ENCODE assay signal across 16 cellular contexts in genomic region chr17:79003661-79004411, GRCh38. TPM values are rescaled to one million over a fixed set of nuclear protein-coding genes. Genes with fewer than 3 reads are reported as not detected.
A peak's percentile ranks its signal among the peaks of the same experiment; 100 is the strongest.
DNase-seq lines count a peak whose midpoint lies in the region; ATAC-seq, FAIRE-seq and TF ChIP-seq lines count a peak whose summit lies in the region.
"Had no signal": no experiment of that assay in that cellular context is flagged by ENCODE, and none has a peak within 500 bp of the region (broad histone marks: within the 10 kb centered on the region; RNA-seq: fewer than 3 reads in every experiment).

No MANE protein-coding gene starts in this region.

- peak; percentile 34 for DNase-seq in D341Med (ENCODE audit: low spot score)
- DNase-seq in H1 (ENCODE audit: low read depth in 1 of 2, low spot score in 2 of 2) = no peak
- DNase-seq in ovary = peak in 4 of 5 donors; percentile 6 to 30 (median 10)
- no peak for DNase-seq in activated T-helper 2 cell treated with anti-CD3 and anti-CD28 coated beads, Interferon-gamma antibody, Interleukin-2, Interleukin-4, amounts not matched to agents 10 μg/mL and 5 μg/mL and 100 μg/mL, durations not matched to agents 14 hours and 24 hours and 36 hours (ENCODE audit: low spot score)
- no peak for DNase-seq in HFFc6
- DNase-seq: activated gamma-delta T cell treated with Interleukin-2 at 50 U/mL for 16 hours, DMS153, immature natural killer cell, NCI-H82, retina, WERI-Rb-1 had no signal

- H4K91ac ChIP-seq in H1 (replicated peaks; ENCODE audit: insufficient read length, low read length) = no peak overlapping the region

- peaks cover 4 to 7% of the 10 kb centered on the region in 2 experiments; a peak in 1 of 4 replicates for H3K79me2 ChIP-seq in H1 (ENCODE audit: control insufficient read depth in 1 of 2, insufficient read depth in 2 of 2, low read length in 2 of 2)

- POLR2A ChIA-PET in H1 (lab: Charles Lee; ENCODE audit: partially characterized antibody) = no interaction called here

- no peak overlapping the region for H2AFZ ChIP-seq in H1 (ENCODE audit: low read length)

- peaks cover 57 to 71% of the 10 kb centered on the region in 2 experiments for H4K20me1 ChIP-seq in H1 (replicated peaks in 1 of 2; ENCODE audit: control insufficient read depth in 1 of 2, insufficient read depth in 2 of 2, low read length in 2 of 2)

- no peak overlapping the region for H2BK5ac ChIP-seq in H1 (ENCODE audit: low read depth, low read length)

- H3K79me1 ChIP-seq in H1 (ENCODE audit: low read depth, low read length) = peaks cover 19% of the 10 kb centered on the region

- WGBS in H1 (ENCODE audit: extremely low coverage in 1 of 2, insufficient coverage in 1 of 2, insufficient read length in 1 of 2, insufficient replicate concordance in 2 of 2, low coverage in 1 of 2, low lambda C conversion rate in 2 of 2, missing lambda C conversion rate in 1 of 2), 2 experiments = 62% methylated on average over 3 of the region's 3 CpGs; no CpG with 5 or more reads in 1 of the 2 experiments
- 0 to 96% (median 72%) methylated on average over 1 to 3 of the region's 3 CpGs for WGBS in ovary, 3 donors

- H3K4me1 Mint-ChIP-seq in activated T-helper 2 cell treated with anti-CD3 and anti-CD28 coated beads, Interferon-gamma antibody, Interleukin-2, Interleukin-4, amounts not matched to agents 10 μg/mL and 5 μg/mL and 100 μg/mL, durations not matched to agents 14 hours and 24 hours and 36 hours (ENCODE audit: low read depth) = peaks cover 32% of the 10 kb centered on the region
- peaks cover 22% of the 10 kb centered on the region for H3K4me1 Mint-ChIP-seq in HFFc6 (ENCODE audit: low read depth)

- TF ChIP-seq EP300 in H1 (IDR thresholded peaks at IDR 0.05; ENCODE audit: borderline replicate concordance in 1 of 2, low read depth in 2 of 2, low read length in 2 of 2) (no peak), ovary (IDR thresholded peaks at IDR 0.05) (no peak)

- FAIRE-seq in H1 (lab: Jason Lieb, UNC) = no peak

- H3K27ac Mint-ChIP-seq in activated T-helper 2 cell treated with anti-CD3 and anti-CD28 coated beads, Interferon-gamma antibody, Interleukin-2, Interleukin-4, amounts not matched to agents 10 μg/mL and 5 μg/mL and 100 μg/mL, durations not matched to agents 14 hours and 24 hours and 36 hours = no peak overlapping the region
- H3K27ac Mint-ChIP-seq in HFFc6 = no peak overlapping the region
- H3K27ac Mint-ChIP-seq: dendritic cell treated with granulocyte-macrophage colony-stimulating factor and Interleukin-4, amounts not matched to agents 40 ng/mL and 50 ng/mL, for 4 days had no signal

- no peak overlapping the region for H4K5ac ChIP-seq in H1 (ENCODE audit: insufficient read length, low read depth, low read length)

- no peak overlapping the region for H2BK20ac ChIP-seq in H1 (ENCODE audit: low read length)

- TF ChIP-seq RAD21 in H1 (IDR thresholded peaks at IDR 0.05 in 1 of 2, conservative IDR thresholded peaks at IDR 0.05 in 1 of 2; ENCODE audit: low read depth in 2 of 2, low read length in 2 of 2) = no peak

- peaks cover 70% of the 10 kb centered on the region for H3K27me3 ChIP-seq in HUES48 (ENCODE audit: control insufficient read depth, insufficient read depth, low read length)
- H3K27me3 ChIP-seq in H1 (replicated peaks in 1 of 4; ENCODE audit: control insufficient read depth in 3 of 4, extremely low read depth in 1 of 4, insufficient read depth in 3 of 4, low read length in 3 of 4) = peaks cover 28 to 77% (median 73%) of the 10 kb centered on the region in 4 experiments
- H3K27me3 ChIP-seq in ovary = no peaks in the 10 kb centered on the region

- no peak overlapping the region for H3K18ac ChIP-seq in H1 (ENCODE audit: extremely low read depth, low read length)

- no peak overlapping the region for H2BK120ac ChIP-seq in H1 (replicated peaks; ENCODE audit: low read depth, low read length)

- no peak overlapping the region for H3K4ac ChIP-seq in H1 (replicated peaks; ENCODE audit: insufficient read length, low read depth, low read length)

- CTCF ChIA-PET in H1 (lab: Charles Lee; ENCODE audit: partially characterized antibody) = interaction anchor here (0.9 to 2.0 kb wide), 7 partner anchors 10 to 387 kb away, joined by 3 to 7 read pairs (median 4); no protein-coding TSS in a partner anchor

- TF ChIP-seq CTCF in H1 (IDR thresholded peaks at IDR 0.05; ENCODE audit: control extremely low read depth in 1 of 3, insufficient read depth in 1 of 3, low read depth in 1 of 3, low read length in 3 of 3) (no peak), ovary (IDR thresholded peaks at IDR 0.05) (no peak), HFFc6 (IDR thresholded peaks at IDR 0.05) (no peak)

- ATAC-seq in HG03457 (IDR thresholded peaks at IDR 0.05; ENCODE audit: unreplicated experiment) = no peak

- H3K4me1 ChIP-seq in HUES48 (ENCODE audit: control insufficient read depth, insufficient read depth, low read length) (peaks cover 3% of the 10 kb centered on the region; the same call in 1 of the 2 replicates), H1 (replicated peaks in 1 of 4; ENCODE audit: control insufficient read depth in 3 of 4, insufficient read depth in 4 of 4, low read length in 3 of 4) (peaks cover 0 to 4% (median 2%) of the 10 kb centered on the region in 4 experiments; a peak in 4 of 7 replicates), ovary (ENCODE audit: insufficient read depth) (peaks cover 12% of the 10 kb centered on the region)

- intact Hi-C loops in ovary (cut with DNase I) = no loop called here
- intact Hi-C loops in activated T-helper 2 cell treated with anti-CD3 and anti-CD28 coated beads, Interferon-gamma antibody, Interleukin-2, Interleukin-4, amounts not matched to agents 10 μg/mL and 5 μg/mL and 100 μg/mL, durations not matched to agents 14 hours and 24 hours and 36 hours (cut with micrococcal nuclease) = no loop called here

- H4K8ac ChIP-seq in H1 (ENCODE audit: extremely low read depth, insufficient read depth, low read length) = no peak overlapping the region

- H3K56ac ChIP-seq in H1 (replicated peaks; ENCODE audit: insufficient read length, low read depth, low read length) = no peak overlapping the region

- H2BK15ac ChIP-seq in H1 (ENCODE audit: low read length) = no peak overlapping the region

- H3K4me2 ChIP-seq in H1 (ENCODE audit: insufficient read depth in 1 of 2, low read depth in 2 of 2, low read length in 2 of 2) = no peak overlapping the region

- no peaks in the 10 kb centered on the region for H3K27me3 Mint-ChIP-seq in activated T-helper 2 cell treated with anti-CD3 and anti-CD28 coated beads, Interferon-gamma antibody, Interleukin-2, Interleukin-4, amounts not matched to agents 10 μg/mL and 5 μg/mL and 100 μg/mL, durations not matched to agents 14 hours and 24 hours and 36 hours (ENCODE audit: low read depth)
- H3K27me3 Mint-ChIP-seq in HFFc6 (ENCODE audit: insufficient read depth) = no peaks in the 10 kb centered on the region; the same call in 1 of the 2 replicates
- H3K27me3 Mint-ChIP-seq: dendritic cell treated with granulocyte-macrophage colony-stimulating factor and Interleukin-4, amounts not matched to agents 40 ng/mL and 50 ng/mL, for 4 days had no signal

- H3K27ac ChIP-seq in HUES48 (ENCODE audit: low read depth, low read length) (peak overlapping the region; percentile 35), H1 (ENCODE audit: low read depth, low read length) (no peak overlapping the region), ovary (no peak overlapping the region)
- H3K27ac ChIP-seq: thoracic aorta, WERI-Rb-1 had no signal

- H2BK12ac ChIP-seq in H1 (ENCODE audit: low read depth, low read length) = no peak overlapping the region

- no peaks in the 10 kb centered on the region; the same call in 1 of the 2 replicates for H3K23me2 ChIP-seq in H1 (ENCODE audit: low read depth, low read length)

- H2AK5ac ChIP-seq in H1 (ENCODE audit: low read depth, low read length) = no peak overlapping the region

- no peaks in the 10 kb centered on the region for H3K9me3 Mint-ChIP-seq in activated T-helper 2 cell treated with anti-CD3 and anti-CD28 coated beads, Interferon-gamma antibody, Interleukin-2, Interleukin-4, amounts not matched to agents 10 μg/mL and 5 μg/mL and 100 μg/mL, durations not matched to agents 14 hours and 24 hours and 36 hours
- H3K9me3 Mint-ChIP-seq in HFFc6 = no peaks in the 10 kb centered on the region
- H3K9me3 Mint-ChIP-seq: dendritic cell treated with granulocyte-macrophage colony-stimulating factor and Interleukin-4, amounts not matched to agents 40 ng/mL and 50 ng/mL, for 4 days; immature natural killer cell; neural crest cell had no signal

- H3K23ac ChIP-seq in H1 (ENCODE audit: insufficient read length) = no peak overlapping the region

- H3K4me3 ChIP-seq in HUES48 (ENCODE audit: low read depth, low read length) = no peak overlapping the region
- no peak overlapping the region for H3K4me3 ChIP-seq in H1 (ENCODE audit: extremely low read depth in 1 of 4, insufficient read depth in 2 of 4, low read depth in 3 of 4, low read length in 4 of 4)
- no peak overlapping the region for H3K4me3 ChIP-seq in ovary
- H3K4me3 ChIP-seq: thoracic aorta had no signal

- TF ChIP-seq POLR2A in H1 (IDR thresholded peaks at IDR 0.05; ENCODE audit: control extremely low read depth in 1 of 2, low read depth in 2 of 2, low read length in 2 of 2) (no peak), ovary (IDR thresholded peaks at IDR 0.05) (no peak)

- H3K9me3 ChIP-seq in HUES48 (ENCODE audit: control insufficient read depth, insufficient read depth, low read length) = no peaks in the 10 kb centered on the region
- no peaks in the 10 kb centered on the region for H3K9me3 ChIP-seq in H1 (ENCODE audit: insufficient read depth in 2 of 2, low read depth in 1 of 2, low read length in 1 of 2)
- H3K9me3 ChIP-seq in ovary = no peaks in the 10 kb centered on the region
- H3K9me3 ChIP-seq: thoracic aorta had no signal

- no peak overlapping the region for H3K4me3 Mint-ChIP-seq in activated T-helper 2 cell treated with anti-CD3 and anti-CD28 coated beads, Interferon-gamma antibody, Interleukin-2, Interleukin-4, amounts not matched to agents 10 μg/mL and 5 μg/mL and 100 μg/mL, durations not matched to agents 14 hours and 24 hours and 36 hours (ENCODE audit: low read depth)
- H3K4me3 Mint-ChIP-seq in HFFc6 = no peak overlapping the region
- H3K4me3 Mint-ChIP-seq: dendritic cell treated with granulocyte-macrophage colony-stimulating factor and Interleukin-4, amounts not matched to agents 40 ng/mL and 50 ng/mL, for 4 days; immature natural killer cell; neural crest cell had no signal

- no peak overlapping the region for H3K9ac ChIP-seq in HUES48 (ENCODE audit: low read depth, low read length)
- H3K9ac ChIP-seq in H1 (replicated peaks in 1 of 4; ENCODE audit: extremely low read depth in 1 of 4, low read depth in 3 of 4, low read length in 3 of 4) = no peak overlapping the region

- H3K36me3 ChIP-seq in HUES48 (ENCODE audit: control insufficient read depth, insufficient read depth, low read length) (peaks cover 5% of the 10 kb centered on the region; the same call in 1 of the 2 replicates), H1 (ENCODE audit: control insufficient read depth in 2 of 4, insufficient read depth in 4 of 4, low read length in 3 of 4) (no peaks in the 10 kb centered on the region), ovary (no peaks in the 10 kb centered on the region)
- H3K36me3 ChIP-seq: thoracic aorta had no signal

- no peak overlapping the region for H3K14ac ChIP-seq in H1 (ENCODE audit: insufficient read length)

- peaks cover 49% of the 10 kb centered on the region for H3K36me3 Mint-ChIP-seq in activated T-helper 2 cell treated with anti-CD3 and anti-CD28 coated beads, Interferon-gamma antibody, Interleukin-2, Interleukin-4, amounts not matched to agents 10 μg/mL and 5 μg/mL and 100 μg/mL, durations not matched to agents 14 hours and 24 hours and 36 hours (ENCODE audit: low read depth)
- H3K36me3 Mint-ChIP-seq in HFFc6 (ENCODE audit: low read depth) = peaks cover 19% of the 10 kb centered on the region

RNA-seq across cellular contexts. Expression of gene CANT1, which starts 5.7 kb away (rescaled TPM):
- 30.7 and 32.6 TPM in 2 replicates for total RNA-seq in H1 (2021; fragmentation: NEBNext Ultra II Directional; extraction: Animal tissue kit (Norgen Biotek cat#: 25700))
- polyA plus RNA-seq in H1 (2011; rRNA removed) (23.0 and 28.3 TPM in 2 replicates), ovary (10 to 100 TPM; 18.6 to 33.8 TPM)
- polyA plus RNA-seq in H1 (2011; cell fraction: cytosol; rRNA removed) = 19.0 TPM
- polyA plus RNA-seq in H1 (2011; cell fraction: nucleus; rRNA removed) = 28.5 TPM
- 19.2 to 24.9 TPM (median 22.0 TPM) in 4 replicates for polyA plus RNA-seq in H1 (2012, experiment 1 of 2)
- polyA plus RNA-seq in H1 (2012, experiment 2 of 2) = 28.3 TPM
- polyA plus RNA-seq in H1 (2013, experiment 1 of 2) = 21.6 TPM
- polyA plus RNA-seq in H1 (2013, experiment 2 of 2) = 24.5 TPM
- polyA minus RNA-seq in H1 (2011; rRNA and poly(A)+ RNA removed) = 23.3 and 23.8 TPM in 2 replicates
- polyA minus RNA-seq in H1 (2011; cell fraction: cytosol; rRNA and poly(A)+ RNA removed) = 28.7 TPM
- polyA minus RNA-seq in H1 (2011; cell fraction: nucleus; rRNA and poly(A)+ RNA removed) = 13.1 TPM
- total RNA-seq in ovary = 10 to 100 TPM; 20.4 to 48.8 (median 34.3) TPM
- 55.8 and 71.8 TPM in 2 replicates for total RNA-seq in activated T-helper 2 cell treated with anti-CD3 and anti-CD28 coated beads, Interferon-gamma antibody, Interleukin-2, Interleukin-4, amounts not matched to agents 10 μg/mL and 5 μg/mL and 100 μg/mL, durations not matched to agents 14 hours and 24 hours and 36 hours
- total RNA-seq in HFFc6 (2021; fragmentation: NEBNext Ultra II Directional; extraction: Animal tissue kit (Norgen Biotek cat#: 25700)) = 100 to 1,000 TPM in 2 of 6 experiments, 10 to 100 TPM in 4; 84.2 to 103 (median 92.4) TPM

RNA-seq across cellular contexts. Expression of gene C1QTNF1, which starts 20.1 kb away (rescaled TPM):
- total RNA-seq in H1 (2021; fragmentation: NEBNext Ultra II Directional; extraction: Animal tissue kit (Norgen Biotek cat#: 25700)) = 2.5 and 3.5 TPM in 2 replicates
- 1.5 and 2.1 TPM in 2 replicates for polyA plus RNA-seq in H1 (2011; rRNA removed)
- 1.1 TPM for polyA plus RNA-seq in H1 (2011; cell fraction: cytosol; rRNA removed)
- polyA plus RNA-seq in H1 (2011; cell fraction: nucleus; rRNA removed) = 1.8 TPM
- 1.4 to 2.4 TPM (median 1.9 TPM) in 4 replicates for polyA plus RNA-seq in H1 (2012, experiment 1 of 2)
- polyA plus RNA-seq in H1 (2012, experiment 2 of 2) = 2.1 TPM
- polyA plus RNA-seq in H1 (2013, experiment 1 of 2) = 0.83 TPM
- 0.87 TPM for polyA plus RNA-seq in H1 (2013, experiment 2 of 2)
- 0.44 and 0.49 TPM in 2 replicates for polyA minus RNA-seq in H1 (2011; rRNA and poly(A)+ RNA removed)
- polyA minus RNA-seq in H1 (2011; cell fraction: cytosol; rRNA and poly(A)+ RNA removed) = 0.95 TPM
- 1.3 TPM for polyA minus RNA-seq in H1 (2011; cell fraction: nucleus; rRNA and poly(A)+ RNA removed)
- total RNA-seq in ovary = 10 to 100 TPM; 41.1 to 85.9 (median 53.5) TPM
- polyA plus RNA-seq in ovary = 10 to 100 TPM; 17.9 to 69.4 TPM
- total RNA-seq in activated T-helper 2 cell treated with anti-CD3 and anti-CD28 coated beads, Interferon-gamma antibody, Interleukin-2, Interleukin-4, amounts not matched to agents 10 μg/mL and 5 μg/mL and 100 μg/mL, durations not matched to agents 14 hours and 24 hours and 36 hours = not detected in 2 replicates
- 10 to 100 TPM in 2 of 6 experiments, 1 to 10 TPM in 4; 8.0 to 15.0 (median 8.6) TPM for total RNA-seq in HFFc6 (2021; fragmentation: NEBNext Ultra II Directional; extraction: Animal tissue kit (Norgen Biotek cat#: 25700))
- polyA plus RNA-seq: immature natural killer cell had no signal

RNA-seq across cellular contexts. Expression of gene LGALS3BP, which starts 24.1 kb away (rescaled TPM):
- total RNA-seq in H1 (2021; fragmentation: NEBNext Ultra II Directional; extraction: Animal tissue kit (Norgen Biotek cat#: 25700)) = 53.8 and 56.1 TPM in 2 replicates
- polyA plus RNA-seq in H1 (2011; rRNA removed) (61.6 and 87.5 TPM in 2 replicates), ovary (100 to 1,000 TPM; 214 to 251 TPM)
- 27.3 TPM for polyA plus RNA-seq in H1 (2011; cell fraction: cytosol; rRNA removed)
- polyA plus RNA-seq in H1 (2011; cell fraction: nucleus; rRNA removed) = 94.7 TPM
- polyA plus RNA-seq in H1 (2012, experiment 1 of 2) = 60.4 to 89.3 TPM (median 80.4 TPM) in 4 replicates
- polyA plus RNA-seq in H1 (2012, experiment 2 of 2) = 91.4 TPM
- 75.5 TPM for polyA plus RNA-seq in H1 (2013, experiment 1 of 2)
- 60.2 TPM for polyA plus RNA-seq in H1 (2013, experiment 2 of 2)
- 39.2 and 40.3 TPM in 2 replicates for polyA minus RNA-seq in H1 (2011; rRNA and poly(A)+ RNA removed)
- polyA minus RNA-seq in H1 (2011; cell fraction: cytosol; rRNA and poly(A)+ RNA removed) = 57.8 TPM
- 38.8 TPM for polyA minus RNA-seq in H1 (2011; cell fraction: nucleus; rRNA and poly(A)+ RNA removed)
- total RNA-seq in ovary = 100 to 1,000 TPM; 191 to 584 (median 250) TPM
- total RNA-seq in activated T-helper 2 cell treated with anti-CD3 and anti-CD28 coated beads, Interferon-gamma antibody, Interleukin-2, Interleukin-4, amounts not matched to agents 10 μg/mL and 5 μg/mL and 100 μg/mL, durations not matched to agents 14 hours and 24 hours and 36 hours = 57.5 and 59.3 TPM in 2 replicates
- total RNA-seq in HFFc6 (2021; fragmentation: NEBNext Ultra II Directional; extraction: Animal tissue kit (Norgen Biotek cat#: 25700)) = 10 to 100 TPM; 31.1 to 46.4 (median 43.4) TPM

Comparison
In these comparisons a context has a peak if more than half of its experiments do, and no peak if none do; other contexts are left out.
1. DNase-seq: peak in D341Med (single experiment) and ovary (4 of 5); none in H1 (0 of 2), activated T-helper 2 cell treated with anti-CD3 and anti-CD28 coated beads, Interferon-gamma antibody, Interleukin-2, Interleukin-4, amounts not matched to agents 10 μg/mL and 5 μg/mL and 100 μg/mL, durations not matched to agents 14 hours and 24 hours and 36 hours (single experiment) and HFFc6 (single experiment).